8 cellular contexts compared by ENCODE assay signal in the genomic region with DNA sequence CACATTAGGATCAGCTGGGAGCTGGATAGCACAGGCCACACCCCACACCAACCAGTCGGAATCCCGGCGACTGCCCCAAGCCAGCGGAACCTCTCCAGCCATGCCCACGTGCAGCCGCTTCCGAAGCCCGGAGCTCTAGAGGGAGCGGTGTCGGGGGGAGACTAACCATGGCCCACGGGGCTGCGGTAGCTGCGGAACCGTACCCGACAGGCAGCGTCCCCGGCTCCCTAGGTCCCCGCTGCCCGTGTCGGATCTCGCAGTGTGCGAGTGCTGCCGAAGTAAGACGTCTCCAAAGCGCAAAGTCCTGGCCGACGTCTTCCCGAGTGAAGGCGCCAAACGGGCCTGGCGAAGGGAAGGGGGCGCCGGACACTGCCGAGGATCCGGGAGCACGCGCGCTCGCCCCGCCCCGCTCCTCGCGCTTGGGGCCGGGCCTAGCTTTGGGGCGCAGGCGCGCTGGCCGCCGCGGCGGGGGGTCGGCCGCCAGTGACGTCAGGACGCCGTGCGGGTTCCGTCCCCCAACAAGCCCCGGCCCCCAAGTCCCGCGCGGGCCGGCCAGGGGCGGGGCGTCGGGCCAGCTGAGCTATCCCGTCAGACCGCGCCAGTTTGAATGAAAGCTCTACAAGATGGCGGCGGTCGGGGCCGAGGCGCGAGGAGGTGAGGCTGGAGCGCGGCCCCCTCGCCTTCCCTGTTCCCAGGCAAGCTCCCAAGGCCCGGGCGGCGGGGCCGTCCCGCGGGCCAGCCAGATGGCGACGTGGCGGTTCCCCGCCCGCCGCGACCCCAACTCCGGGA. TPM values are rescaled to one million over a fixed set of nuclear protein-coding genes. Genes with fewer than 3 reads are reported as not detected.
DNase-seq lines count a peak whose midpoint lies in the region; ATAC-seq and TF ChIP-seq lines count a peak whose summit lies in the region.

A gene with protein sequence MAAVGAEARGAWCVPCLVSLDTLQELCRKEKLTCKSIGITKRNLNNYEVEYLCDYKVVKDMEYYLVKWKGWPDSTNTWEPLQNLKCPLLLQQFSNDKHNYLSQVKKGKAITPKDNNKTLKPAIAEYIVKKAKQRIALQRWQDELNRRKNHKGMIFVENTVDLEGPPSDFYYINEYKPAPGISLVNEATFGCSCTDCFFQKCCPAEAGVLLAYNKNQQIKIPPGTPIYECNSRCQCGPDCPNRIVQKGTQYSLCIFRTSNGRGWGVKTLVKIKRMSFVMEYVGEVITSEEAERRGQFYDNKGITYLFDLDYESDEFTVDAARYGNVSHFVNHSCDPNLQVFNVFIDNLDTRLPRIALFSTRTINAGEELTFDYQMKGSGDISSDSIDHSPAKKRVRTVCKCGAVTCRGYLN (plus strand): TSS at position 601 of the 789 bp plus-strand sequence. CDS start 23 bp downstream, at position 624.

- H3K27ac ChIP-seq in prostate gland (peak within 1 kb of the TSS; percentile 97 to 98), urinary bladder (ENCODE audit: low read depth) (peak within 1 kb of the TSS; percentile 94)

- H3K36me3 ChIP-seq in prostate gland (no peaks in the 10 kb centered on the region), urinary bladder (ENCODE audit: insufficient read depth) (no peaks in the 10 kb centered on the region)

- WGBS in prostate gland: 0% methylated on average over 64 of the region's 92 CpGs
- under 1% methylated on average over 92 of the region's 92 CpGs for WGBS in urinary bladder

- no peaks in the 10 kb centered on the region for H3K9me3 ChIP-seq in T-helper 17 cell (ENCODE audit: control insufficient read depth, low read length, poor library complexity, severe bottlenecking)
- H3K9me3 ChIP-seq in prostate gland: no peaks in the 10 kb centered on the region

- TF ChIP-seq POLR2A in prostate gland (IDR thresholded peaks at IDR 0.05): peak; percentile 80

- no peaks in the 10 kb centered on the region for H3K4me1 ChIP-seq in prostate gland (replicated peaks)
- no peaks in the 10 kb centered on the region for H3K4me1 ChIP-seq in urinary bladder (ENCODE audit: insufficient read depth)

- H3K27me3 Mint-ChIP-seq in T-helper 17 cell: no peaks in the 10 kb centered on the region

- no peaks in the 10 kb centered on the region for H3K27me3 ChIP-seq in prostate gland (replicated peaks; ENCODE audit: insufficient read depth)

- ATAC-seq in GM18502 (IDR thresholded peaks at IDR 0.05; ENCODE audit: poor library complexity, unreplicated experiment) (peak; percentile 91), HG02943 (IDR thresholded peaks at IDR 0.05; ENCODE audit: low read depth, unreplicated experiment) (peak; percentile 88), T-helper 17 cell (peak; percentile 90), left ventricle myocardium superior (peak; percentile 98)

- peak; percentile 46 to 74 for DNase-seq in NCI-H187 (lab: John Stamatoyannopoulos, UW)
- DNase-seq in T-helper 17 cell: peak; percentile 79 to 92 (median 89)
- DNase-seq in amygdala (lab: John Stamatoyannopoulos, UW): peak; percentile 45 to 97 (median 89)
- DNase-seq in left ventricle myocardium superior: peak; percentile 98
- peak; percentile 96 for DNase-seq in prostate gland (ENCODE audit: low spot score)

- intact Hi-C loops in left ventricle myocardium superior (cut with micrococcal nuclease) (no loop called here), prostate gland (cut with DNase I) (loop anchor here (5.0 kb wide), 2 partner anchors 41 to 79 kb away; partner anchors contain the start of genes CDNF, HSPA14, MEIG1 and MSANTD7)

- peaks cover 25% of the 10 kb centered on the region for H3K4me1 Mint-ChIP-seq in T-helper 17 cell

- peak within 1 kb of the TSS; percentile 97 for H3K4me3 ChIP-seq in prostate gland
- H3K4me3 ChIP-seq in urinary bladder (ENCODE audit: low read depth, low read length): peak within 1 kb of the TSS; percentile 88

- peak within 1 kb of the TSS; percentile 91 for H3K4me3 Mint-ChIP-seq in T-helper 17 cell

- no peaks in the 10 kb centered on the region for H3K36me3 Mint-ChIP-seq in T-helper 17 cell (ENCODE audit: low read depth)

- peak in 2 of 4 experiments; percentile 32 for TF ChIP-seq CTCF in prostate gland (IDR thresholded peaks at IDR 0.05)

- H3K27ac Mint-ChIP-seq in T-helper 17 cell: peak within 1 kb of the TSS; percentile 89

RNA-seq across cellular contexts. Expression of the gene that starts here (rescaled TPM):
- total RNA-seq in T-helper 17 cell (1 to 10 TPM; 3.3 to 3.7 TPM), left ventricle myocardium superior (5.2 TPM), prostate gland (10 to 100 TPM; 13.2 to 15.3 TPM), urinary bladder (24.0 TPM)
- 5.1 TPM for polyA plus RNA-seq in urinary bladder

Comparison
In these comparisons a context has a peak if more than half of its experiments do, and no peak if none do; other contexts are left out.
1. Peak in every context shown above with its lines: DNase-seq, ATAC-seq, H3K4me3 ChIP-seq and H3K27ac ChIP-seq.